8 cellular contexts compared by ENCODE assay signal in the genomic region with DNA sequence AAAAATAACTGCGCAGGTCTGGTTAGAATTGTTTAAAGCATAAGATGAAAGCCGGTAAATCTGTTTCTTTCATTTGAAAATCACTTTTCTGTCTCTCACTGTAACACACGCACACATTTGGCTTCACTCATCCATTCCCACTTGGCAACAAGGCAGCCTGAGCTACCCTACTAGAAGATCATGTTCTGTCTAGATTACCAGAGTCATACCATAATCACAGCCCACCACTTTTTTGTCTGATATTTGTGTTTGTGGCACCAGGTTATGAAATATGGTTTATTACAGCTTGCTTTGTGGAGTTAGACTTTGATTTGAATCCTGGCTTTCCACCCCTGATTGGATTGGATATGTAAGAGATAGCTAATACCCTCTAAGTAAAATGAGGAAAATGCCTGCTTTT. TPM values are rescaled to one million over a fixed set of nuclear protein-coding genes. Genes with fewer than 3 reads are reported as not detected.
DNase-seq lines count a peak whose midpoint lies in the region; ATAC-seq and TF ChIP-seq lines count a peak whose summit lies in the region.

No MANE protein-coding gene starts in this region.

- H3K4me2 ChIP-seq in DOHH2 (ENCODE audit: low read length): peak overlapping the region; percentile 72

- TF ChIP-seq CTCF in DOHH2 (IDR thresholded peaks at IDR 0.05; ENCODE audit: low read depth, low read length, poor library complexity, severe bottlenecking): no peak
- no peak for TF ChIP-seq CTCF in progenitor cell of endocrine pancreas (IDR thresholded peaks at IDR 0.05; ENCODE audit: unreplicated experiment)

- no peak for ATAC-seq in GM21447 (IDR thresholded peaks at IDR 0.05; ENCODE audit: unreplicated experiment)
- no peak for ATAC-seq in GM18498 (IDR thresholded peaks at IDR 0.05; ENCODE audit: unreplicated experiment)

- no peak overlapping the region for H3K27ac ChIP-seq in DOHH2 (ENCODE audit: low read depth, low read length)

- no peak for DNase-seq in NT2/D1 (ENCODE audit: low read depth, low spot score)
- DNase-seq in progenitor cell of endocrine pancreas (ENCODE audit: low spot score, unreplicated experiment): no peak
- no peak for DNase-seq in mesenteric fat pad (ENCODE audit: low spot score)
- no peak for DNase-seq in SIG-M5 treated with dmso at 0.1 percent for 504 hours (lab: John Stamatoyannopoulos, UW; ENCODE audit: unreplicated experiment)

- H3K9me3 ChIP-seq in DOHH2 (ENCODE audit: control insufficient read depth, insufficient read depth, low read length): no peaks in the 10 kb centered on the region
- no peaks in the 10 kb centered on the region for H3K9me3 ChIP-seq in NT2/D1 (ENCODE audit: insufficient read depth, low read length)
- no peaks in the 10 kb centered on the region for H3K9me3 ChIP-seq in endocrine pancreas (ENCODE audit: control insufficient read depth, low read length)

- peaks cover 1% of the 10 kb centered on the region for H3K36me3 Mint-ChIP-seq in progenitor cell of endocrine pancreas (ENCODE audit: insufficient read depth)

- H3K9ac ChIP-seq in NT2/D1 (ENCODE audit: insufficient read length, low read depth) (peak overlapping the region; percentile 96), endocrine pancreas (ENCODE audit: control insufficient read depth, insufficient read depth, low read length) (no peak overlapping the region)

- no peaks in the 10 kb centered on the region; the same call in 1 of the 2 replicates for H4K20me1 ChIP-seq in DOHH2 (ENCODE audit: control insufficient read depth, insufficient read depth, low read depth, low read length)

- H3K9me3 Mint-ChIP-seq in progenitor cell of endocrine pancreas (ENCODE audit: low read depth): no peaks in the 10 kb centered on the region

- no peaks in the 10 kb centered on the region for H3K27me3 Mint-ChIP-seq in progenitor cell of endocrine pancreas

- H3K4me3 Mint-ChIP-seq in progenitor cell of endocrine pancreas (ENCODE audit: low read depth): peak overlapping the region; percentile 100

- H3K4me1 ChIP-seq in DOHH2 (ENCODE audit: control insufficient read depth, low read length) (peaks cover 30% of the 10 kb centered on the region), NT2/D1 (ENCODE audit: insufficient read depth, insufficient read length) (no peaks in the 10 kb centered on the region), endocrine pancreas (ENCODE audit: control insufficient read depth, insufficient read depth, low read length) (peaks cover 19% of the 10 kb centered on the region)

- no peaks in the 10 kb centered on the region for H3K9me2 ChIP-seq in DOHH2 (replicated peaks; ENCODE audit: control insufficient read depth, low read length)

- H3F3A ChIP-seq in DOHH2 (ENCODE audit: control insufficient read depth, insufficient read depth): no peaks in the 10 kb centered on the region

- peaks cover 70% of the 10 kb centered on the region for H3K79me2 ChIP-seq in DOHH2 (ENCODE audit: control insufficient read depth, low read length)

- H3K36me3 ChIP-seq in DOHH2 (ENCODE audit: control insufficient read depth, low read length): peaks cover 4% of the 10 kb centered on the region; the same call in 1 of the 2 replicates
- H3K36me3 ChIP-seq in NT2/D1 (ENCODE audit: insufficient read depth, insufficient read length, low read length): peaks cover 16% of the 10 kb centered on the region
- no peaks in the 10 kb centered on the region for H3K36me3 ChIP-seq in endocrine pancreas (ENCODE audit: control insufficient read depth, insufficient read depth, low read length)

- peaks cover 32% of the 10 kb centered on the region for H3K4me1 Mint-ChIP-seq in progenitor cell of endocrine pancreas (ENCODE audit: low read depth)

- peak overlapping the region; percentile 70 for H3K27ac Mint-ChIP-seq in progenitor cell of endocrine pancreas

- no peaks in the 10 kb centered on the region for H3K27me3 ChIP-seq in DOHH2 (ENCODE audit: control insufficient read depth, low read length)
- no peaks in the 10 kb centered on the region for H3K27me3 ChIP-seq in NT2/D1 (ENCODE audit: insufficient read depth, insufficient read length)
- H3K27me3 ChIP-seq in endocrine pancreas (ENCODE audit: control insufficient read depth, insufficient read depth, low read length): no peaks in the 10 kb centered on the region

- H3K4me3 ChIP-seq in DOHH2 (ENCODE audit: low read length) (peak overlapping the region; percentile 29), NT2/D1 (ENCODE audit: insufficient read length, low read depth) (peak overlapping the region; percentile 21), endocrine pancreas (ENCODE audit: control insufficient read depth, insufficient read depth, low read length) (peak overlapping the region; percentile 95)

RNA-seq across cellular contexts. Expression of a gene that starts 2.2 kb away (rescaled TPM):
- total RNA-seq in progenitor cell of endocrine pancreas (54.4 and 54.9 TPM in 2 replicates), mesenteric fat pad (68.7 TPM)

RNA-seq across cellular contexts. Expression of a gene that starts 53.4 kb away (rescaled TPM):
- total RNA-seq in progenitor cell of endocrine pancreas (157 and 168 TPM in 2 replicates), mesenteric fat pad (72.6 TPM)

Comparison
In these comparisons a context has a peak if more than half of its experiments do, and no peak if none do; other contexts are left out.
1. H3K4me3 ChIP-seq: peak in every context shown above with its lines; median percentile 95 in endocrine pancreas; 29 in DOHH2; 21 in NT2/D1.